In the genomic region with DNA sequence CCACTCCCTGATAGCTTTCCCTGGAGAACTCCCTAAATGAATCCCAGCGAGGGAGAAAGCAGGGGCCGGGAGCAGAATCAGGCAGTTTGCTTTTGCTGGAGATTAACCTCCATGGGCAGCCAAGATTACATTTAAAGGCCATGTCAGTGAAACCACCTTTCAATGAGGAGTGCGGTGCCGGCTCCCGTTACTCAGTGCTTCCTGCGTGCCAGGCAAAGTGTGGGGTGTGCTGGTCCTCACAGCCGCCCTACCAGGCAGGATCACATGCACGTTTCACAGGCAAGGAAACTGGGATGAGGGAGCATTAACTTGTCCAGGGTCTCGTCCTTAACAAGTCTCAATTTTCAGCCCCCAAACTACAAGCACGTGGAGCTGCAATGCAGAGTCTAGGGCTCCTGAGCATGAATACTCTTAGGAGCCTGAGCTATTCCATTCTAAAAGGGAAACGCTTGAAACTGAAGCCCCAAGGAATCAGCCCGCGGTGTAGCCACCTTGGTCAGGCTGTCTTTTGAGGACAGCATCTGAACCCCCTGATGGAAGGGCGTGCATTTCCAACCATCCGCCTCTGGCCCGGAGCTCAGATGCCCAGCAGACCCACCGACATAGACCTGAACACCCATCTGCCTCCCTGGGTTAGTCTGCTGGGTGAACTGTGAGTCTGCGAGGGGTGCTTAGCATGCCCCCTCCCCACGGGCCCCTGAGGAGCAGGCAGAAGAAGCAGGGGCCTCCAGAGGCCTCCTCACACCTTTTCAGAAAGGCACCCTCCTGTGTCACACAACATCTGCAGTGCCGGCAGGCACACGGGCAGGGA, we compare ENCODE assay signal across 1 cellular context.
TF ChIP-seq lines count a peak whose summit lies in the region.

No MANE protein-coding gene starts in this region.

TF ChIP-seq in WTC11, 78 proteins besides CTCF, POLR2A, EP300 and RAD21 (continued from another document):
- TF ChIP-seq, protein P1, sequence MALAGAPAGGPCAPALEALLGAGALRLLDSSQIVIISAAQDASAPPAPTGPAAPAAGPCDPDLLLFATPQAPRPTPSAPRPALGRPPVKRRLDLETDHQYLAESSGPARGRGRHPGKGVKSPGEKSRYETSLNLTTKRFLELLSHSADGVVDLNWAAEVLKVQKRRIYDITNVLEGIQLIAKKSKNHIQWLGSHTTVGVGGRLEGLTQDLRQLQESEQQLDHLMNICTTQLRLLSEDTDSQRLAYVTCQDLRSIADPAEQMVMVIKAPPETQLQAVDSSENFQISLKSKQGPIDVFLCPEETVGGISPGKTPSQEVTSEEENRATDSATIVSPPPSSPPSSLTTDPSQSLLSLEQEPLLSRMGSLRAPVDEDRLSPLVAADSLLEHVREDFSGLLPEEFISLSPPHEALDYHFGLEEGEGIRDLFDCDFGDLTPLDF (CRISPR knock-in tag; IDR thresholded peaks at IDR 0.05): no peak
- no peak for TF ChIP-seq GRHL2 (CRISPR knock-in tag; IDR thresholded peaks at IDR 0.05; ENCODE audit: insufficient replicate concordance, severe bottlenecking)
TF ChIP-seq in WTC11: peak in this region for 0.
